8 cellular contexts compared by ENCODE assay signal in genomic region chr1:109161836-109162606, GRCh38. TPM values are rescaled to one million over a fixed set of nuclear protein-coding genes. Genes with fewer than 3 reads are reported as not detected.
A peak's percentile ranks its signal among the peaks of the same experiment; 100 is the strongest.
DNase-seq lines count a peak whose midpoint lies in the region; ATAC-seq and TF ChIP-seq lines count a peak whose summit lies in the region.

No MANE protein-coding gene starts in this region.

- H3K36me3 ChIP-seq in kidney epithelial cell (ENCODE audit: control insufficient read depth, insufficient read depth, low read length), result no peaks in the 10 kb centered on the region

- H3K4me3 ChIP-seq in kidney epithelial cell (ENCODE audit: low read depth, low read length), result no peak overlapping the region

- peak overlapping the region; percentile 1 for H3K27ac ChIP-seq in angular gyrus (ENCODE audit: low read depth, low read length)

- H3K27me3 ChIP-seq in kidney epithelial cell (ENCODE audit: control insufficient read depth, insufficient read depth, low read length), result no peaks in the 10 kb centered on the region

- peak; percentile 80 for DNase-seq in ELR (ENCODE audit: low read depth)
- peak; percentile 13 for DNase-seq in NAMALWA (ENCODE audit: low spot score)
- peak; percentile 53 for DNase-seq in kidney epithelial cell (ENCODE audit: low read depth)
- peak; percentile 8 for DNase-seq in stimulated activated naive CD8-positive, alpha-beta T cell treated with anti-CD3 and anti-CD28 coated beads, Interleukin-15, Interleukin-2, amounts not matched to agents 100 U/mL and 50 U/mL, for 24 hours

- ATAC-seq in GM21737 (IDR thresholded peaks at IDR 0.05; ENCODE audit: unreplicated experiment), result peak; percentile 71
- ATAC-seq in stimulated activated naive CD8-positive, alpha-beta T cell treated with anti-CD3 and anti-CD28 coated beads, Interleukin-15, Interleukin-2, amounts not matched to agents 100 U/mL and 50 U/mL, for 24 hours, result peak; percentile 75
- no peak for ATAC-seq in GM19328 (IDR thresholded peaks at IDR 0.05; ENCODE audit: unreplicated experiment)
- ATAC-seq in GM21825 (IDR thresholded peaks at IDR 0.05; ENCODE audit: unreplicated experiment), result no peak

- no peak for TF ChIP-seq CTCF in kidney epithelial cell (IDR thresholded peaks at IDR 0.05; ENCODE audit: insufficient read depth, low read length, poor library complexity, severe bottlenecking)

RNA-seq across cellular contexts. Expression of gene ELAPOR1, which starts 48.1 kb away (rescaled TPM):
- 0.08 TPM in 1 of 2 replicates, not detected in the other for total RNA-seq in kidney epithelial cell

RNA-seq across cellular contexts. Expression of gene SARS1, which starts 51.7 kb away (rescaled TPM):
- 367 and 411 TPM in 2 replicates for total RNA-seq in kidney epithelial cell

Comparison
In these comparisons a context has a peak if more than half of its experiments do, and no peak if none do; other contexts are left out.
1. DNase-seq: peak in every context shown above with its lines; median percentile 80 in ELR; 53 in kidney epithelial cell; 13 in NAMALWA; 8 in stimulated activated naive CD8-positive, alpha-beta T cell treated with anti-CD3 and anti-CD28 coated beads, Interleukin-15, Interleukin-2, amounts not matched to agents 100 U/mL and 50 U/mL, for 24 hours.
2. ATAC-seq: peak in GM21737 (single experiment) and stimulated activated naive CD8-positive, alpha-beta T cell treated with anti-CD3 and anti-CD28 coated beads, Interleukin-15, Interleukin-2, amounts not matched to agents 100 U/mL and 50 U/mL, for 24 hours (single experiment); none in GM19328 (single experiment) and GM21825 (single experiment).